2 cellular contexts compared by ENCODE assay signal in the genomic region with DNA sequence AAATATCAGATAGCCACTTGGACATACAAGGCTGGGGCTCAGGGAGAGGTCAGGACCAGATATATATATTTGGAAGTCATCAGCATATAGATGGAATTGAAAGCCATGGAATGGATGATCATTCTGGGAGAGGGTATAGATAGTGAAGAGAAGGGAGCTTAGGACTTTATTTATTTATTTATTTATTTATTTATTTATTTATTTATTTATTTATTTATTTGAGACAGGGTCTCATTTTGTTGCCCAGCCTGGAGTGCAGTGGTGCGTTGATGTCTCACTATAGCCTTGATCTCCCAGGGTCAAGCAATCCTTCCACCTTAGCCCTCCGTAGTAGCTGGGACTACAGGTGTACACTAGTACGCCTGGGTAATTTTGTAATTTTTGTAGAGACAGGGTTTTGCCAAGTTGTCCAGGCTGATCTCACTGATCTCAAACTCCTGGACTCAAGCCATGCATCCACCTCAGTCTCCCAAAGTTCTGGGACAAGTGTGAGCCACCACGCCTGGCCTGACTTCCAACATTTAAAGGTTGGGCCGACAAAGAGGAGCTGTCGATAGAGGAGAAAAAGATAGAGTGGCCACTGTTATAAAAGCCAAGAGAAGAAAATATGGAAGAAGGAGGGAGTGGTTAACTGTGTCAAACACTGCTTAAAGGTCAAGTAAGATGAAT.
TF ChIP-seq lines count a peak whose summit lies in the region.

No MANE protein-coding gene starts in this region.

TF ChIP-seq in A549, 52 proteins besides CTCF, POLR2A, EP300 and RAD21:
- TF ChIP-seq ZC3H11A (IDR thresholded peaks at IDR 0.05), result peak; percentile 98
- TF ChIP-seq, protein P1, sequence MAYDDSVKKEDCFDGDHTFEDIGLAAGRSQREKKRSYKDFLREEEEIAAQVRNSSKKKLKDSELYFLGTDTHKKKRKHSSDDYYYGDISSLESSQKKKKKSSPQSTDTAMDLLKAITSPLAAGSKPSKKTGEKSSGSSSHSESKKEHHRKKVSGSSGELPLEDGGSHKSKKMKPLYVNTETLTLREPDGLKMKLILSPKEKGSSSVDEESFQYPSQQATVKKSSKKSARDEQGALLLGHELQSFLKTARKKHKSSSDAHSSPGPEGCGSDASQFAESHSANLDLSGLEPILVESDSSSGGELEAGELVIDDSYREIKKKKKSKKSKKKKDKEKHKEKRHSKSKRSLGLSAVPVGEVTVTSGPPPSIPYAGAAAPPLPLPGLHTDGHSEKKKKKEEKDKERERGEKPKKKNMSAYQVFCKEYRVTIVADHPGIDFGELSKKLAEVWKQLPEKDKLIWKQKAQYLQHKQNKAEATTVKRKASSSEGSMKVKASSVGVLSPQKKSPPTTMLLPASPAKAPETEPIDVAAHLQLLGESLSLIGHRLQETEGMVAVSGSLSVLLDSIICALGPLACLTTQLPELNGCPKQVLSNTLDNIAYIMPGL (CRISPR knock-in tag; IDR thresholded peaks at IDR 0.05; ENCODE audit: borderline replicate concordance), result no peak
TF ChIP-seq in A549: peak in this region for 1.

TF ChIP-seq in K562, 482 proteins besides CTCF, POLR2A, EP300 and RAD21:
- no peak for TF ChIP-seq ESRRA (IDR thresholded peaks at IDR 0.05; ENCODE audit: borderline replicate concordance, low read depth)
- TF ChIP-seq, protein P2, sequence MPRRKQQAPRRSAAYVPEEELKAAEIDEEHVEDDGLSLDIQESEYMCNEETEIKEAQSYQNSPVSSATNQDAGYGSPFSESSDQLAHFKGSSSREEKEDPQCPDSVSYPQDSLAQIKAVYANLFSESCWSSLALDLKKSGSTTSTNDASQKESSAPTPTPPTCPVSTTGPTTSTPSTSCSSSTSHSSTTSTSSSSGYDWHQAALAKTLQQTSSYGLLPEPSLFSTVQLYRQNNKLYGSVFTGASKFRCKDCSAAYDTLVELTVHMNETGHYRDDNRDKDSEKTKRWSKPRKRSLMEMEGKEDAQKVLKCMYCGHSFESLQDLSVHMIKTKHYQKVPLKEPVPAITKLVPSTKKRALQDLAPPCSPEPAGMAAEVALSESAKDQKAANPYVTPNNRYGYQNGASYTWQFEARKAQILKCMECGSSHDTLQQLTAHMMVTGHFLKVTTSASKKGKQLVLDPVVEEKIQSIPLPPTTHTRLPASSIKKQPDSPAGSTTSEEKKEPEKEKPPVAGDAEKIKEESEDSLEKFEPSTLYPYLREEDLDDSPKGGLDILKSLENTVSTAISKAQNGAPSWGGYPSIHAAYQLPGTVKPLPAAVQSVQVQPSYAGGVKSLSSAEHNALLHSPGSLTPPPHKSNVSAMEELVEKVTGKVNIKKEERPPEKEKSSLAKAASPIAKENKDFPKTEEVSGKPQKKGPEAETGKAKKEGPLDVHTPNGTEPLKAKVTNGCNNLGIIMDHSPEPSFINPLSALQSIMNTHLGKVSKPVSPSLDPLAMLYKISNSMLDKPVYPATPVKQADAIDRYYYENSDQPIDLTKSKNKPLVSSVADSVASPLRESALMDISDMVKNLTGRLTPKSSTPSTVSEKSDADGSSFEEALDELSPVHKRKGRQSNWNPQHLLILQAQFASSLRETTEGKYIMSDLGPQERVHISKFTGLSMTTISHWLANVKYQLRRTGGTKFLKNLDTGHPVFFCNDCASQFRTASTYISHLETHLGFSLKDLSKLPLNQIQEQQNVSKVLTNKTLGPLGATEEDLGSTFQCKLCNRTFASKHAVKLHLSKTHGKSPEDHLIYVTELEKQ (CRISPR knock-in tag; IDR thresholded peaks at IDR 0.05), result no peak
- TF ChIP-seq PRPF4 (IDR thresholded peaks at IDR 0.05; ENCODE audit: insufficient read depth, low read depth, low read length, poor library complexity, severe bottlenecking), result no peak
- no peak for TF ChIP-seq HNRNPH1 (optimal IDR thresholded peaks at IDR 0.05; ENCODE audit: low read depth, low read length)
